31 cellular contexts compared by ENCODE assay signal in the genomic region with DNA sequence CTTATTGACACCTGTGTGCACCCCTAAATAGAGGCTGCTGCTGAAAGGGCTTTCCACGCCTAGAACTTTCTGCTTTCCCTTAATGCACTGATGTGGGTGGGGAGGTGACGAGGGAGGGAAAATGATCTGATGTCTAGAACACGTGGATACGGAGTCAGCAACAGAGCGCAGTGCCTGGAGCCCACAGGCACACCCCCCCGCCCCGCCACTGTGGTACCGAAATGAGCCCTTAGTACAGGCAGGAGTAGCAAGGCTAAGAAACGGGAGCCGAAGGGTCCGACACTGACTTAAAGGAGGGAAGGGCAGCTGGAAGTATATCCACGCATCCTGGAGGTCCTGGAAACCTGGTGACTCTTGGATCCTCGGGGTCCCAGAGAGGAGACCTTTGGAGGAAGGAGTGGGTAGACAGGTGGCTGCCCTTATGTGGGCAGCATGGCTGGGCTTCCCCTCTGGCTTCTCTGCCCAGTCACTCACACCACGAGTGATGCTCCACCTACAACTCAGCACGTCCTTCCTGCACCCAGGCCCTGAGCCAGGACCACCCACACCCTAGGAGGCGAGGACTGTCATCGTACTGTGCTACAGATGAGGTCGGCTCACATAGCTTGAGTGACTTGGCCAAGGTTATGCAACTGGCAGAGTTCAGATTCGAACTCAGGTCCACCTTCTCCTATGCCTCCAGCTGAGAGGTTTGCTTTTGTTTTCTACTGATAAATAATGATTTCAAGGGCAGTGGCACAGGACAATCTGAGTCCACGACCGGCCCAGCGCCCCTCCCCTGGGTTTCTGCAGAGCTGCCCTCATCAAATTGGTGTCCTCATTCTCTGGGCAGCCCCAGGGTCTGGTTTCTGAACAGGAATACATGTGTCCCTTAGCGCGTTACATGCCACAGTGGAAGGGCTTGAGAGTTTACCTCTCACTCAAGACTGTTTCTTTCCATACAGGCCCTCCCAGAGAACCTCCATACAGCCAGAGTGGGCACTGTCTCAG. TPM values are rescaled to one million over a fixed set of nuclear protein-coding genes. Genes with fewer than 3 reads are reported as not detected.
A peak's percentile ranks its signal among the peaks of the same experiment; 100 is the strongest.
DNase-seq lines count a peak whose midpoint lies in the region; ATAC-seq and TF ChIP-seq lines count a peak whose summit lies in the region.
"Had no signal": no experiment of that assay in that cellular context is flagged by ENCODE, and none has a peak within 500 bp of the region (broad histone marks: within the 10 kb centered on the region; RNA-seq: fewer than 3 reads in every experiment).

No MANE protein-coding gene starts in this region.

- no peak overlapping the region for H3K23ac ChIP-seq in IMR-90 (ENCODE audit: low read depth, low read length)

- no peak for DNase-seq in activated naive CD4-positive, alpha-beta T cell treated with anti-CD3 and anti-CD28 coated beads, Interleukin-2, amount 10 ng/mL, durations not matched to agents 7 days and 5 days
- no peak for DNase-seq in IMR-90
- peak; percentile 28 for DNase-seq in myocyte (ENCODE audit: low read depth)
- DNase-seq in upper lobe of right lung = peak; percentile 61
- DNase-seq in NCI-H2107 (lab: John Stamatoyannopoulos, UW) = no peak
- no peak for DNase-seq in activated CD4-positive, alpha-beta T cell treated with anti-CD3 and anti-CD28 coated beads for 1 hour
- no peak for DNase-seq in inferior parietal cortex (ENCODE audit: extremely low spot score)
- DNase-seq: 8988T; activated CD4-positive, alpha-beta T cell treated with anti-CD3 and anti-CD28 coated beads for 48 hours; activated naive CD8-positive, alpha-beta T cell treated with anti-CD3 and anti-CD28 coated beads for 36 hours; AML-193; CD4-positive, alpha-beta T cell; effector memory CD4-positive, alpha-beta T cell; glutamatergic neuron; Karpas-422; left ventricle myocardium inferior; NCI-H1417 treated with DMSO at 0.1 percent for 48 hours; NCI-H2081 treated with DMSO at 0.1 percent for 48 hours; NCI-H774; SJCRH30; SW 1271; T-helper 9 cell; transverse colon; WERI-Rb-1 had no signal

- H3K4me2 ChIP-seq in IMR-90 (ENCODE audit: low read depth, low read length) = no peak overlapping the region

- no peak overlapping the region for H3K4me3 Mint-ChIP-seq in activated naive CD4-positive, alpha-beta T cell treated with anti-CD3 and anti-CD28 coated beads, Interleukin-2, amount 50 U/mL, for 24 hours
- no peak overlapping the region for H3K4me3 Mint-ChIP-seq in activated naive CD4-positive, alpha-beta T cell treated with anti-CD3 and anti-CD28 coated beads, Interleukin-2, amount 10 ng/mL, durations not matched to agents 7 days and 5 days
- H3K4me3 Mint-ChIP-seq: activated naive CD8-positive, alpha-beta T cell treated with anti-CD3 and anti-CD28 coated beads for 36 hours; CD4-positive, alpha-beta T cell; stimulated activated effector memory CD8-positive, alpha-beta T cell treated with anti-CD3 and anti-CD28 coated beads, Interleukin-12 subunit alpha, Interleukin-12 subunit beta, amount 100 ng/mL, for 72 hours had no signal

- no peak overlapping the region for H4K91ac ChIP-seq in IMR-90 (ENCODE audit: insufficient read depth, low read depth, low read length)

- peaks cover 11% of the 10 kb centered on the region for H4K20me1 ChIP-seq in IMR-90 (ENCODE audit: insufficient read depth, low read length)

- 70% methylated on average over 7 of the region's 24 CpGs; no CpG with 5 or more reads in 1 of the 2 experiments for WGBS in IMR-90 (ENCODE audit: extremely low coverage in 2 of 2, insufficient read length in 1 of 2), 2 experiments

- peaks cover 6% of the 10 kb centered on the region; the same call in 1 of the 2 replicates for H3K27me3 ChIP-seq in IMR-90 (ENCODE audit: control insufficient read depth, insufficient read depth, low read length)
- H3K27me3 ChIP-seq in upper lobe of right lung = no peaks in the 10 kb centered on the region
- H3K27me3 ChIP-seq: cardiac muscle cell, SJCRH30, transverse colon had no signal

- peak overlapping the region; percentile 24 for H3K27ac Mint-ChIP-seq in activated naive CD4-positive, alpha-beta T cell treated with anti-CD3 and anti-CD28 coated beads, Interleukin-2, amount 50 U/mL, for 24 hours
- no peak overlapping the region for H3K27ac Mint-ChIP-seq in activated naive CD4-positive, alpha-beta T cell treated with anti-CD3 and anti-CD28 coated beads, Interleukin-2, amount 10 ng/mL, durations not matched to agents 7 days and 5 days
- H3K27ac Mint-ChIP-seq: activated naive CD8-positive, alpha-beta T cell treated with anti-CD3 and anti-CD28 coated beads for 36 hours; CD4-positive, alpha-beta T cell; stimulated activated effector memory CD8-positive, alpha-beta T cell treated with anti-CD3 and anti-CD28 coated beads, Interleukin-12 subunit alpha, Interleukin-12 subunit beta, amount 100 ng/mL, for 72 hours had no signal

- peaks cover 3% of the 10 kb centered on the region for H3K4me1 Mint-ChIP-seq in activated naive CD4-positive, alpha-beta T cell treated with anti-CD3 and anti-CD28 coated beads, Interleukin-2, amount 50 U/mL, for 24 hours
- peaks cover 2% of the 10 kb centered on the region for H3K4me1 Mint-ChIP-seq in activated naive CD4-positive, alpha-beta T cell treated with anti-CD3 and anti-CD28 coated beads, Interleukin-2, amount 10 ng/mL, durations not matched to agents 7 days and 5 days
- H3K4me1 Mint-ChIP-seq: stimulated activated effector memory CD8-positive, alpha-beta T cell treated with anti-CD3 and anti-CD28 coated beads, Interleukin-12 subunit alpha, Interleukin-12 subunit beta, amount 100 ng/mL, for 72 hours had no signal

- no peak overlapping the region; the same call in 1 of the 2 replicates for H2AK5ac ChIP-seq in IMR-90 (ENCODE audit: low read depth, low read length)

- no TSS peak for BruUV-seq in IMR-90 (replicated peaks; lab: Mats Ljungman, UMichigan)

- ATAC-seq in IMR-90 (ENCODE audit: low read depth) (no peak), upper lobe of right lung (no peak)
- ATAC-seq: HepG2; stimulated activated effector memory CD8-positive, alpha-beta T cell treated with anti-CD3 and anti-CD28 coated beads, Interleukin-12 subunit alpha, Interleukin-12 subunit beta, amount 100 ng/mL, for 72 hours had no signal

- H2BK5ac ChIP-seq in IMR-90 (ENCODE audit: low read depth, low read length, poor library complexity, severe bottlenecking) = no peak overlapping the region

- no peak overlapping the region for H3K56ac ChIP-seq in IMR-90 (ENCODE audit: extremely low read depth, insufficient read depth, low read length)

- H3K9ac ChIP-seq in IMR-90 (ENCODE audit: low read depth, low read length) = no peak overlapping the region

- no peaks in the 10 kb centered on the region for H3K27me3 Mint-ChIP-seq in activated naive CD4-positive, alpha-beta T cell treated with anti-CD3 and anti-CD28 coated beads, Interleukin-2, amount 50 U/mL, for 24 hours
- H3K27me3 Mint-ChIP-seq in activated naive CD4-positive, alpha-beta T cell treated with anti-CD3 and anti-CD28 coated beads, Interleukin-2, amount 10 ng/mL, durations not matched to agents 7 days and 5 days = peaks cover 31% of the 10 kb centered on the region
- H3K27me3 Mint-ChIP-seq: CD4-positive, alpha-beta T cell had no signal

- no peak overlapping the region for H4K5ac ChIP-seq in IMR-90 (ENCODE audit: low read depth, low read length)

- POLR2A ChIA-PET in IMR-90 (lab: Charles Lee; ENCODE audit: unreplicated experiment) = no interaction called here

- H3K4me1 ChIP-seq in IMR-90 (ENCODE audit: control insufficient read depth, insufficient read depth, low read length) = peaks cover 8% of the 10 kb centered on the region; the same call in 1 of the 2 replicates
- peaks cover 13% of the 10 kb centered on the region for H3K4me1 ChIP-seq in upper lobe of right lung
- H3K4me1 ChIP-seq: prostate gland had no signal

- H3K18ac ChIP-seq in IMR-90 (ENCODE audit: low read depth, low read length) = no peak overlapping the region

- H2AFZ ChIP-seq in IMR-90 (replicated peaks; ENCODE audit: low read length, poor library complexity) = no peak overlapping the region

- H2AK9ac ChIP-seq in IMR-90 (replicated peaks; ENCODE audit: low read depth, low read length, poor library complexity) = no peak overlapping the region

- H4K8ac ChIP-seq in IMR-90 (ENCODE audit: low read depth in 2 of 2, low read length in 2 of 2) = no peak overlapping the region

- H3K4me3 ChIP-seq in IMR-90 (ENCODE audit: insufficient read depth, low read depth, low read length) (no peak overlapping the region), upper lobe of right lung (no peak overlapping the region)
- H3K4me3 ChIP-seq: cardiac muscle cell, coronary artery, HAP-1, left ventricle myocardium inferior, prostate gland, SJCRH30, transverse colon had no signal

- H3K14ac ChIP-seq in IMR-90 (replicated peaks; ENCODE audit: low read depth, low read length) = no peak overlapping the region

- H3K27ac ChIP-seq in IMR-90 (ENCODE audit: insufficient read depth, low read length) (no peak overlapping the region), upper lobe of right lung (no peak overlapping the region)
- H3K27ac ChIP-seq: cardiac muscle cell, coronary artery, left ventricle myocardium inferior, prostate gland, SJCRH30, transverse colon, WERI-Rb-1 had no signal

- dilution Hi-C loops in IMR-90 (cut with HindIII; ENCODE audit: low sequenced_read_pairs, unreplicated experiment) = no loop called here

- H2BK120ac ChIP-seq in IMR-90 (ENCODE audit: low read depth, low read length) = no peak overlapping the region

- TF ChIP-seq CTCF in IMR-90 (conservative IDR thresholded peaks at IDR 0.05; ENCODE audit: low read depth, low read length) = no peak
- TF ChIP-seq CTCF in upper lobe of right lung (IDR thresholded peaks at IDR 0.05) = no peak

- no peaks in the 10 kb centered on the region for H3K36me3 Mint-ChIP-seq in activated naive CD4-positive, alpha-beta T cell treated with anti-CD3 and anti-CD28 coated beads, Interleukin-2, amount 50 U/mL, for 24 hours
- H3K36me3 Mint-ChIP-seq in activated naive CD4-positive, alpha-beta T cell treated with anti-CD3 and anti-CD28 coated beads, Interleukin-2, amount 10 ng/mL, durations not matched to agents 7 days and 5 days = no peaks in the 10 kb centered on the region
- H3K36me3 Mint-ChIP-seq: activated naive CD8-positive, alpha-beta T cell treated with anti-CD3 and anti-CD28 coated beads for 36 hours; stimulated activated effector memory CD8-positive, alpha-beta T cell treated with anti-CD3 and anti-CD28 coated beads, Interleukin-12 subunit alpha, Interleukin-12 subunit beta, amount 100 ng/mL, for 72 hours had no signal

- no peaks in the 10 kb centered on the region for H3K36me3 ChIP-seq in IMR-90 (ENCODE audit: control insufficient read depth, insufficient read depth, low read length)
- no peaks in the 10 kb centered on the region for H3K36me3 ChIP-seq in upper lobe of right lung
- H3K36me3 ChIP-seq: cardiac muscle cell, HAP-1, left ventricle myocardium inferior, prostate gland, SJCRH30, transverse colon, WERI-Rb-1 had no signal

- H3K9me1 ChIP-seq in IMR-90 (ENCODE audit: insufficient read depth, low read length) = 0 out of 2 replicates have a peak, but pooled peaks cover 3% of the 10 kb centered on the region

- CTCF ChIA-PET in activated naive CD4-positive, alpha-beta T cell treated with anti-CD3 and anti-CD28 coated beads, Interleukin-2, amount 10 ng/mL, durations not matched to agents 7 days and 5 days (lab: Charles Lee) = interaction anchor here (0.9 to 4.1 kb wide), 3 partner anchors 35 to 215 kb away, joined by 3 to 45 read pairs (median 4); no protein-coding TSS in a partner anchor
- CTCF ChIA-PET in IMR-90 (lab: Yijun Ruan, JAX) = interaction anchor here (0.6 to 4.0 kb wide), 2 partner anchors 165 to 215 kb away, joined by 4 to 24 read pairs; no protein-coding TSS in a partner anchor

- no peak overlapping the region for H2BK20ac ChIP-seq in IMR-90 (ENCODE audit: low read depth, low read length)

- peaks cover 0 to 16% of the 10 kb centered on the region in 2 experiments; a peak in 1 of 4 replicates for H3K79me1 ChIP-seq in IMR-90 (ENCODE audit: low read depth in 1 of 2, low read length in 2 of 2)

- TF ChIP-seq POLR2A in IMR-90 (IDR thresholded peaks at IDR 0.05; ENCODE audit: low read depth, low read length) = no peak

- H2BK15ac ChIP-seq in IMR-90 (ENCODE audit: low read depth, low read length) = no peak overlapping the region

- H3K9me3 ChIP-seq in IMR-90 (ENCODE audit: control insufficient read depth, insufficient read depth, low read length) (no peaks in the 10 kb centered on the region), upper lobe of right lung (no peaks in the 10 kb centered on the region)
- H3K9me3 ChIP-seq: HAP-1, left ventricle myocardium inferior, prostate gland, SJCRH30, transverse colon had no signal

- no peaks in the 10 kb centered on the region for H3K9me3 Mint-ChIP-seq in activated naive CD4-positive, alpha-beta T cell treated with anti-CD3 and anti-CD28 coated beads, Interleukin-2, amount 50 U/mL, for 24 hours
- no peaks in the 10 kb centered on the region for H3K9me3 Mint-ChIP-seq in activated naive CD4-positive, alpha-beta T cell treated with anti-CD3 and anti-CD28 coated beads, Interleukin-2, amount 10 ng/mL, durations not matched to agents 7 days and 5 days
- H3K9me3 Mint-ChIP-seq: activated naive CD8-positive, alpha-beta T cell treated with anti-CD3 and anti-CD28 coated beads for 36 hours; CD4-positive, alpha-beta T cell; stimulated activated effector memory CD8-positive, alpha-beta T cell treated with anti-CD3 and anti-CD28 coated beads, Interleukin-12 subunit alpha, Interleukin-12 subunit beta, amount 100 ng/mL, for 72 hours had no signal

- in situ Hi-C loops in IMR-90 (cut with MboI; ENCODE audit: low sequenced_read_pairs) = loop anchor here (10.0 kb wide), 1 partner anchor 462 kb away; the partner anchor contains the start of gene ADAMTSL2

- intact Hi-C loops in IMR-90 (cut with micrococcal nuclease) = no loop called here
- intact Hi-C loops in upper lobe of right lung (cut with DNase I) = loop anchor here (5.0 kb wide), 1 partner anchor 215 kb away; no protein-coding TSS in a partner anchor

- TF ChIP-seq RAD21 in IMR-90 (IDR thresholded peaks at IDR 0.05; ENCODE audit: low read length) = no peak

- no peak overlapping the region for H3K4ac ChIP-seq in IMR-90 (ENCODE audit: low read depth, low read length)

RNA-seq across cellular contexts. Expression of gene VAV2, which starts 4.7 kb away (rescaled TPM):
- total RNA-seq in IMR-90 (2012; rRNA removed) (9.7 and 10.8 TPM in 2 replicates), myocyte (7.5 and 10.4 TPM in 2 replicates), upper lobe of right lung (34.6 TPM)
- polyA plus RNA-seq in IMR-90 (2012; rRNA removed) = 13.4 and 13.5 TPM in 2 replicates
- polyA plus RNA-seq in IMR-90 (2012; cell fraction: cytosol; rRNA removed) = 8.4 and 11.8 TPM in 2 replicates
- 22.6 and 33.8 TPM in 2 replicates for polyA plus RNA-seq in IMR-90 (2012; cell fraction: nucleus; rRNA removed; ENCODE audit: low replicate concordance)
- 20.6 TPM for polyA plus RNA-seq in myocyte (2012)

RNA-seq across cellular contexts. Expression of gene BRD3OS, which starts 28.5 kb away (rescaled TPM):
- total RNA-seq in IMR-90 (2012; rRNA removed) (15.3 and 15.8 TPM in 2 replicates), myocyte (10.5 and 13.4 TPM in 2 replicates), upper lobe of right lung (10.7 TPM)
- 19.3 and 20.7 TPM in 2 replicates for polyA plus RNA-seq in IMR-90 (2012; rRNA removed)
- polyA plus RNA-seq in IMR-90 (2012; cell fraction: cytosol; rRNA removed) = 13.9 and 14.8 TPM in 2 replicates
- 9.0 and 16.2 TPM in 2 replicates for polyA plus RNA-seq in IMR-90 (2012; cell fraction: nucleus; rRNA removed; ENCODE audit: low replicate concordance)
- polyA plus RNA-seq in myocyte (2012) = 25.6 TPM

Comparison
In these comparisons a context has a peak if more than half of its experiments do, and no peak if none do; other contexts are left out.
1. DNase-seq: peak in myocyte (single experiment) and upper lobe of right lung (single experiment); none in activated naive CD4-positive, alpha-beta T cell treated with anti-CD3 and anti-CD28 coated beads, Interleukin-2, amount 10 ng/mL, durations not matched to agents 7 days and 5 days (single experiment), IMR-90 (single experiment), NCI-H2107 (single experiment), activated CD4-positive, alpha-beta T cell treated with anti-CD3 and anti-CD28 coated beads for 1 hour (single experiment) and inferior parietal cortex (single experiment).